2 cellular contexts compared by ENCODE assay signal in the genomic region with DNA sequence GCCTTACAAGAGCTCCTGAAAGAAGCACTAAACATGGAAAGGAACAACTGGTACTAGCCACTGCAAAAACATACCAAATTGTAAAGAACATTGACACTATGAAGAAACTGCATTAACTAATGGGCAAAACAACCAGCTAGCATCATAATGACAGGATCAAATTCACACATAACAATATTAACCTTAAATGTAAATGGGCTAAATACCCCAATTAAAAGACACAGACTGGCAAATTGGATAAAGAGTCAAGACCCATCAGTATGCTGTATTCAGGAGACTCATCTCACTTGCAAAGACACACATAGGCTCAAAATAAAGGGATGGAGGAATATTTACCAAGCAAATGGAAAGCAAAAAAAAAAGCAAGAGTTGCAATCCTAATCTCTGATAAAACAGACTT. TPM values are rescaled to one million over a fixed set of nuclear protein-coding genes. Genes with fewer than 3 reads are reported as not detected.
"Had no signal": no experiment of that assay in that cellular context is flagged by ENCODE, and none has a peak within 500 bp of the region (broad histone marks: within the 10 kb centered on the region; RNA-seq: fewer than 3 reads in every experiment).

No MANE protein-coding gene starts in this region.

RNA-seq across cellular contexts. Expression of a gene that starts 34.1 kb away (rescaled TPM):
- total RNA-seq: G401, GM12878 had no signal
- polyA plus RNA-seq: GM12878 had no signal
